In the genomic region with DNA sequence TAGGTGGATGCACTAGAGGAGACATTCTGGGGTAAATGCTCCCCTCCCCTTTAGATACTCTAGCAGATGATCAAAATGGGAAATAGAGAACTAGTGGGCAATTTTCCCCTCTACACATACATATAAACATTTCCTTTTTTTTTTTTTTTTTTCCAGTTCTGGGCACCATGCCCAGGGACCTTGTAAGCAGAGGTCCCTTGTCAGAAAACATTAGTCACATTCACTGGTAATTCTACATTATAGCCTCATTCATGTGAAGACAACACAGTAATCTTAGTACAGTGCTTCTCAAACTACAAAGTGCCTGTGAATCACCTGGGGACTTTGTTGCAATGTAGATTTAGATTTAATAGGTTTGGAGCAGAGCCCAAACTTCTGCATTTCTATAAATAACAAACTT, we compare ENCODE assay signal across 13 cellular contexts.
DNase-seq lines count a peak whose midpoint lies in the region; ATAC-seq and TF ChIP-seq lines count a peak whose summit lies in the region.
"Had no signal": no experiment of that assay in that cellular context is flagged by ENCODE, and none has a peak within 500 bp of the region (broad histone marks: within the 10 kb centered on the region; RNA-seq: fewer than 3 reads in every experiment).

No MANE protein-coding gene starts in this region.

- no peak overlapping the region for H3K9ac ChIP-seq in skeletal muscle satellite cell (ENCODE audit: low read depth, low read length)

- peak; percentile 83 for ATAC-seq in activated CD4-positive, alpha-beta T cell treated with anti-CD3 and anti-CD28 coated beads for 36 hours

- intact Hi-C loops in activated CD4-positive, alpha-beta T cell treated with anti-CD3 and anti-CD28 coated beads for 36 hours (cut with DNase I, micrococcal nuclease) = no loop called here

- no peak for TF ChIP-seq CTCF in GM10248 (IDR thresholded peaks at IDR 0.05; ENCODE audit: control extremely low read depth, extremely low read depth, low read depth, missing control alignments)

- no peak overlapping the region for H3K4me3 ChIP-seq in skeletal muscle satellite cell (ENCODE audit: low read length)
- H3K4me3 ChIP-seq: vagina had no signal

- H3K36me3 ChIP-seq in skeletal muscle satellite cell (ENCODE audit: insufficient read depth, low read length) = peaks cover 17% of the 10 kb centered on the region

- H3K9me3 ChIP-seq in skeletal muscle satellite cell (replicated peaks; ENCODE audit: low read length) = no peaks in the 10 kb centered on the region
- H3K9me3 ChIP-seq: vagina had no signal

- H3K4me2 ChIP-seq in skeletal muscle satellite cell (ENCODE audit: low read length) = peak overlapping the region; percentile 28

- H3K27me3 ChIP-seq in skeletal muscle satellite cell (ENCODE audit: control insufficient read depth, insufficient read depth, low read length) = no peaks in the 10 kb centered on the region
- H3K27me3 ChIP-seq: brain microvascular endothelial cell, vagina had no signal

- H3K36me3 Mint-ChIP-seq in activated CD4-positive, alpha-beta T cell treated with anti-CD3 and anti-CD28 coated beads for 36 hours (ENCODE audit: low read depth) = peaks cover 33% of the 10 kb centered on the region

- H3K27ac Mint-ChIP-seq in activated CD4-positive, alpha-beta T cell treated with anti-CD3 and anti-CD28 coated beads for 36 hours = no peak overlapping the region

- H3K4me3 Mint-ChIP-seq in activated CD4-positive, alpha-beta T cell treated with anti-CD3 and anti-CD28 coated beads for 36 hours = no peak overlapping the region
- H3K4me3 Mint-ChIP-seq: CD14-positive monocyte had no signal

- H3K4me1 Mint-ChIP-seq in activated CD4-positive, alpha-beta T cell treated with anti-CD3 and anti-CD28 coated beads for 36 hours = peaks cover 10% of the 10 kb centered on the region

- no peaks in the 10 kb centered on the region for H3K9me3 Mint-ChIP-seq in activated CD4-positive, alpha-beta T cell treated with anti-CD3 and anti-CD28 coated beads for 36 hours (ENCODE audit: low read depth)
- H3K9me3 Mint-ChIP-seq: CD14-positive monocyte had no signal

- H3K4me1 ChIP-seq in skeletal muscle satellite cell (ENCODE audit: control insufficient read depth, insufficient read depth, low read length) = peaks cover 17% of the 10 kb centered on the region

- H3K27me3 Mint-ChIP-seq in activated CD4-positive, alpha-beta T cell treated with anti-CD3 and anti-CD28 coated beads for 36 hours = no peaks in the 10 kb centered on the region

- POLR2A ChIA-PET in activated CD4-positive, alpha-beta T cell treated with anti-CD3 and anti-CD28 coated beads for 36 hours (lab: Charles Lee) = no interaction called here
- POLR2A ChIA-PET in GM10248 (lab: Yijun Ruan, JAX) = no interaction called here

- H3K27ac ChIP-seq in epithelial cell of prostate = peak overlapping the region; percentile 18
- H3K27ac ChIP-seq: brain microvascular endothelial cell, vagina had no signal

- CTCF ChIA-PET in activated CD4-positive, alpha-beta T cell treated with anti-CD3 and anti-CD28 coated beads for 36 hours (lab: Charles Lee) = interaction anchor here (0.6 kb wide), 1 partner anchor 31 kb away, joined by 3 read pairs; no protein-coding TSS in a partner anchor
- CTCF ChIA-PET in GM10248 (lab: Yijun Ruan, JAX) = no interaction called here

- DNase-seq in activated CD4-positive, alpha-beta T cell treated with anti-CD3 and anti-CD28 coated beads for 36 hours = no peak
- DNase-seq in activated CD4-positive, alpha-beta T cell treated with anti-CD3 and anti-CD28 coated beads for 4 hours = no peak
- DNase-seq in NCI-H2227 treated with DMSO at 0.1 percent for 48 hours (lab: John Stamatoyannopoulos, UW) (peak; percentile 30), epithelial cell of prostate (ENCODE audit: low read depth, low spot score) (peak; percentile 48), DMS 273 (lab: John Stamatoyannopoulos, UW; ENCODE audit: unreplicated experiment) (no peak), NCI-H748 (lab: John Stamatoyannopoulos, UW; ENCODE audit: unreplicated experiment) (no peak), GM10248 (ENCODE audit: extremely low spot score) (no peak)
- DNase-seq: brain microvascular endothelial cell, NCI-H1417 treated with DMSO at 0.1 percent for 48 hours, T-helper 9 cell had no signal

Comparison
In these comparisons a context has a peak if more than half of its experiments do, and no peak if none do; other contexts are left out.
1. DNase-seq: peak in NCI-H2227 treated with DMSO at 0.1 percent for 48 hours (single experiment) and epithelial cell of prostate (single experiment); none in activated CD4-positive, alpha-beta T cell treated with anti-CD3 and anti-CD28 coated beads for 36 hours (single experiment), activated CD4-positive, alpha-beta T cell treated with anti-CD3 and anti-CD28 coated beads for 4 hours (0 of 2), DMS 273 (single experiment), NCI-H748 (single experiment) and GM10248 (single experiment).